In genomic region chr1:205395616-205396015, GRCh38 we compare ENCODE assay signal across 33 cellular contexts.
"Had no signal": no experiment of that assay in that cellular context is flagged by ENCODE, and none has a peak within 500 bp of the region (broad histone marks: within the 10 kb centered on the region; RNA-seq: fewer than 3 reads in every experiment).

No MANE protein-coding gene starts in this region.

- DNase-seq: Karpas-422, Kasumi-1, MG63, MM.1S, MV-4-11, NCI-H1048, NCI-H1092, NCI-H1092 treated with DMSO at 0.1 percent for 48 hours, NCI-H1105, NCI-H1105 treated with DMSO at 0.1 percent for 48 hours, NCI-H1417, NCI-H1417 treated with DMSO at 0.1 percent for 48 hours, NCI-H1436 treated with DMSO at 0.1 percent for 48 hours, NCI-H146, NCI-H1694, NCI-H1694 treated with DMSO at 0.1 percent for 48 hours, NCI-H187, NCI-H187 treated with DMSO at 0.1 percent for 48 hours, NCI-H1930, NCI-H2029, NCI-H2029 treated with DMSO at 0.1 percent for 48 hours, NCI-H2081, NCI-H2081 treated with DMSO at 0.1 percent for 48 hours, NCI-H2107, NCI-H2171, NCI-H2171 treated with DMSO at 0.1 percent for 48 hours, NCI-H2227 treated with DMSO at 0.1 percent for 48 hours, NCI-H226, NCI-H345, NCI-H446, NCI-H446 treated with DMSO at 0.1 percent for 48 hours, NCI-H510A, NCI-H510A treated with DMSO at 0.1 percent for 48 hours had no signal
